Comparison of ENCODE assay signal across 17 cellular contexts in the genomic region with DNA sequence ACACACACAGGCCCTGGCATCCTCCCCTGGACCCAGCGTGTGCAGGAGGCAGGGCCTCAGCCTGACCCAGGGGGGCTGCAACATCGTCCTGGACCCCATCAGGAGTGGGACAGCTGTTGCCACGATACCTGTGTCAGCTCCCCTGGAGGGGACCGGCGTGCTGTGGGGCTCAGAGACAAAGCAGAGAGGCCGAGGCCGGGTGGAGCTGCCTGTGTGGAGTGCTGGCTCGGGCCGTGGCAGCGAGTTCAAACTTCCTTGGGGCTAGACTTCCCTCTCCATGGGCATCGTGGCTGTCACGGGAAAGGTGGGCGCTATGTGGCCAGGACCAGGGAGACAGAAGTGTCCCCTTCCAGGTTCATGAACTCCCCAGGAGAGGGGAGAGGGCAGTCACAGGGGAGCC.
DNase-seq lines count a peak whose midpoint lies in the region; ATAC-seq and TF ChIP-seq lines count a peak whose summit lies in the region.
"Had no signal": no experiment of that assay in that cellular context is flagged by ENCODE, and none has a peak within 500 bp of the region (broad histone marks: within the 10 kb centered on the region; RNA-seq: fewer than 3 reads in every experiment).

No MANE protein-coding gene starts in this region.

- H3K27ac Mint-ChIP-seq in neural crest cell (ENCODE audit: unreplicated experiment) = peak overlapping the region; percentile 62
- H3K27ac Mint-ChIP-seq: CD14-positive monocyte; CD4-positive, alpha-beta memory T cell had no signal

- ATAC-seq in HG02938 (IDR thresholded peaks at IDR 0.05; ENCODE audit: unreplicated experiment) = no peak
- ATAC-seq: GM12878 had no signal

- H3K9me3 ChIP-seq in right atrium auricular region (no peaks in the 10 kb centered on the region), esophagus (ENCODE audit: control insufficient read depth in 2 of 2, insufficient read depth in 1 of 2, low read depth in 1 of 2, low read length in 1 of 2) (no peaks in the 10 kb centered on the region), ovary (no peaks in the 10 kb centered on the region)
- H3K9me3 ChIP-seq: BLaER1 had no signal

- H3K4me3 ChIP-seq in right atrium auricular region = no peak overlapping the region
- H3K4me3 ChIP-seq in esophagus (ENCODE audit: low read depth in 1 of 2, low read length in 2 of 2) = no peak overlapping the region
- H3K4me3 ChIP-seq in ovary = no peak overlapping the region
- H3K4me3 ChIP-seq: BLaER1, GM12878 had no signal

- H3K27ac ChIP-seq in right atrium auricular region = no peak overlapping the region
- H3K27ac ChIP-seq in esophagus (ENCODE audit: low read depth in 2 of 2, low read length in 1 of 2) = peak overlapping the region; percentile 14 to 26
- no peak overlapping the region for H3K27ac ChIP-seq in ovary
- H3K27ac ChIP-seq: BLaER1, HL-60 had no signal

- H3K27me3 Mint-ChIP-seq in neural crest cell (ENCODE audit: low read depth) = no peaks in the 10 kb centered on the region

- no peak for TF ChIP-seq EP300 in ovary (IDR thresholded peaks at IDR 0.05)

- H3K4me1 Mint-ChIP-seq in neural crest cell = peaks cover 17% of the 10 kb centered on the region
- H3K4me1 Mint-ChIP-seq: CD14-positive monocyte; CD4-positive, alpha-beta memory T cell had no signal

- H3K36me3 ChIP-seq in right atrium auricular region = no peaks in the 10 kb centered on the region
- no peaks in the 10 kb centered on the region for H3K36me3 ChIP-seq in esophagus (ENCODE audit: control insufficient read depth in 2 of 2, insufficient read depth in 2 of 2, low read length in 1 of 2)
- H3K36me3 ChIP-seq in ovary = no peaks in the 10 kb centered on the region
- H3K36me3 ChIP-seq: BLaER1 had no signal

- no peak for TF ChIP-seq POLR2A in ovary (IDR thresholded peaks at IDR 0.05)

- H3K9me3 Mint-ChIP-seq in neural crest cell = no peaks in the 10 kb centered on the region
- H3K9me3 Mint-ChIP-seq: CD4-positive, alpha-beta memory T cell had no signal

- intact Hi-C loops in cardiac septum (cut with DNase I) (no loop called here), ovary (cut with DNase I) (no loop called here)

- DNase-seq in cardiac septum (ENCODE audit: low spot score) (peak; percentile 72), right atrium auricular region (ENCODE audit: low spot score) (no peak), neural crest cell (ENCODE audit: low read depth, low spot score) (no peak), ovary (no peak)
- DNase-seq in activated CD4-positive, CD25-positive, alpha-beta regulatory T cell (lab: John Stamatoyannopoulos, UW) = no peak
- DNase-seq: 8988T; CD4-positive, alpha-beta memory T cell; DMS53; DND-41; EL; HCEC 1CT had no signal

- no peaks in the 10 kb centered on the region for H3K4me1 ChIP-seq in right atrium auricular region
- H3K4me1 ChIP-seq in esophagus (ENCODE audit: control insufficient read depth in 2 of 2, insufficient read depth in 2 of 2, low read length in 1 of 2) = peaks cover 2 to 17% of the 10 kb centered on the region in 2 donors
- no peaks in the 10 kb centered on the region for H3K4me1 ChIP-seq in ovary (ENCODE audit: insufficient read depth)
- H3K4me1 ChIP-seq: BLaER1 had no signal

- H3K4me3 Mint-ChIP-seq in neural crest cell = no peak overlapping the region
- H3K4me3 Mint-ChIP-seq: CD14-positive monocyte; CD4-positive, alpha-beta memory T cell had no signal

- 54 to 60% methylated on average over 12 to 13 of the region's 13 CpGs for WGBS in esophagus, 2 donors
- 73 to 78% (median 77%) methylated on average over 12 to 13 of the region's 13 CpGs for WGBS in ovary, 3 donors

- TF ChIP-seq CTCF in right atrium auricular region (IDR thresholded peaks at IDR 0.05) (no peak), neural crest cell (conservative IDR thresholded peaks at IDR 0.05) (no peak), ovary (IDR thresholded peaks at IDR 0.05) (no peak)

- H3K27me3 ChIP-seq in right atrium auricular region (no peaks in the 10 kb centered on the region), esophagus (ENCODE audit: control insufficient read depth in 1 of 2, insufficient read depth in 2 of 2, low read length in 2 of 2) (no peaks in the 10 kb centered on the region), ovary (no peaks in the 10 kb centered on the region)
- H3K27me3 ChIP-seq: BLaER1 had no signal

- no peaks in the 10 kb centered on the region for H3K36me3 Mint-ChIP-seq in neural crest cell (ENCODE audit: low read depth)
- H3K36me3 Mint-ChIP-seq: CD14-positive monocyte; CD4-positive, alpha-beta memory T cell had no signal

Comparison
In these comparisons a context has a peak if more than half of its experiments do, and no peak if none do; other contexts are left out.
1. H3K27ac ChIP-seq: peak in esophagus (2 of 2); none in right atrium auricular region (0 of 2) and ovary (0 of 2).